Comparison of ENCODE assay signal across 2 cellular contexts in the genomic region with DNA sequence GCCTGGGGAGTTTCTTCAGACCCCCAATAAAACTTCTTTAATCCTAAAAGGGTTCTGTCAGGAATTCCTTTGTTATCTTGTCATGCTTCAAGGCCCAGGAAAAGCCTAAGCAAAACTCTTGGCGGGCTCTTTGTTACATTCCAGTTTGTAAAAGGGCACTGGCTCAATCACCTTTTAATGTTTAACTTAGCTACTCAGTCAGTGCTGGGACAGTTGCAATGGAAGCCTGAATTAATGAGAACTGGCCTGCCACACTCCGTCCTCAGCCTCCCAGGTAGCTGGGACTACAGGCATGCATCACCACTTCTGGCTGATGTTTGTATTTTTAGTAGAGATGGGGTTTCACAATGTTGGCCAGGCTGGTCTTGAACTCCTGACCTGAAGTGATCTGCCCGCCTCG.
TF ChIP-seq lines count a peak whose summit lies in the region.

No MANE protein-coding gene starts in this region.

TF ChIP-seq in A549, 52 proteins besides CTCF, POLR2A, EP300 and RAD21 (continued from another document):
- TF ChIP-seq, protein P1, sequence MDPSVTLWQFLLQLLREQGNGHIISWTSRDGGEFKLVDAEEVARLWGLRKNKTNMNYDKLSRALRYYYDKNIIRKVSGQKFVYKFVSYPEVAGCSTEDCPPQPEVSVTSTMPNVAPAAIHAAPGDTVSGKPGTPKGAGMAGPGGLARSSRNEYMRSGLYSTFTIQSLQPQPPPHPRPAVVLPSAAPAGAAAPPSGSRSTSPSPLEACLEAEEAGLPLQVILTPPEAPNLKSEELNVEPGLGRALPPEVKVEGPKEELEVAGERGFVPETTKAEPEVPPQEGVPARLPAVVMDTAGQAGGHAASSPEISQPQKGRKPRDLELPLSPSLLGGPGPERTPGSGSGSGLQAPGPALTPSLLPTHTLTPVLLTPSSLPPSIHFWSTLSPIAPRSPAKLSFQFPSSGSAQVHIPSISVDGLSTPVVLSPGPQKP (IDR thresholded peaks at IDR 0.05; ENCODE audit: low read depth, low read length) = no peak
- TF ChIP-seq, protein P2, sequence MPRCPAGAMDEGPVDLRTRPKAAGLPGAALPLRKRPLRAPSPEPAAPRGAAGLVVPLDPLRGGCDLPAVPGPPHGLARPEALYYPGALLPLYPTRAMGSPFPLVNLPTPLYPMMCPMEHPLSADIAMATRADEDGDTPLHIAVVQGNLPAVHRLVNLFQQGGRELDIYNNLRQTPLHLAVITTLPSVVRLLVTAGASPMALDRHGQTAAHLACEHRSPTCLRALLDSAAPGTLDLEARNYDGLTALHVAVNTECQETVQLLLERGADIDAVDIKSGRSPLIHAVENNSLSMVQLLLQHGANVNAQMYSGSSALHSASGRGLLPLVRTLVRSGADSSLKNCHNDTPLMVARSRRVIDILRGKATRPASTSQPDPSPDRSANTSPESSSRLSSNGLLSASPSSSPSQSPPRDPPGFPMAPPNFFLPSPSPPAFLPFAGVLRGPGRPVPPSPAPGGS (IDR thresholded peaks at IDR 0.05) = no peak
- no peak for TF ChIP-seq MAFK (IDR thresholded peaks at IDR 0.05; ENCODE audit: partially characterized antibody)
- TF ChIP-seq ZFP36 (IDR thresholded peaks at IDR 0.05; ENCODE audit: borderline replicate concordance, partially characterized antibody) = no peak
- no peak for TF ChIP-seq NFE2L2 (conservative IDR thresholded peaks at IDR 0.05; ENCODE audit: low read length)
- no peak for TF ChIP-seq PHF8 (IDR thresholded peaks at IDR 0.05; ENCODE audit: borderline replicate concordance, low read depth)
- TF ChIP-seq SREBF2 (IDR thresholded peaks at IDR 0.05) = no peak
- no peak for TF ChIP-seq RNF2 (IDR thresholded peaks at IDR 0.05; ENCODE audit: borderline replicate concordance, low read depth)
- no peak for TF ChIP-seq KDM5A (IDR thresholded peaks at IDR 0.05)
- no peak for TF ChIP-seq HEYL (CRISPR knock-in tag; IDR thresholded peaks at IDR 0.05)
- TF ChIP-seq FOSL2 (IDR thresholded peaks at IDR 0.05) = no peak
- no peak for TF ChIP-seq FOSL2 (CRISPR knock-in tag; IDR thresholded peaks at IDR 0.05)
- TF ChIP-seq CHD2 (IDR thresholded peaks at IDR 0.05; ENCODE audit: low read length, partially characterized antibody) = no peak
TF ChIP-seq in A549: peak in this region for 0.

TF ChIP-seq in GM23338, 12 proteins besides CTCF, POLR2A, EP300 and RAD21:
- TF ChIP-seq, protein P3, sequence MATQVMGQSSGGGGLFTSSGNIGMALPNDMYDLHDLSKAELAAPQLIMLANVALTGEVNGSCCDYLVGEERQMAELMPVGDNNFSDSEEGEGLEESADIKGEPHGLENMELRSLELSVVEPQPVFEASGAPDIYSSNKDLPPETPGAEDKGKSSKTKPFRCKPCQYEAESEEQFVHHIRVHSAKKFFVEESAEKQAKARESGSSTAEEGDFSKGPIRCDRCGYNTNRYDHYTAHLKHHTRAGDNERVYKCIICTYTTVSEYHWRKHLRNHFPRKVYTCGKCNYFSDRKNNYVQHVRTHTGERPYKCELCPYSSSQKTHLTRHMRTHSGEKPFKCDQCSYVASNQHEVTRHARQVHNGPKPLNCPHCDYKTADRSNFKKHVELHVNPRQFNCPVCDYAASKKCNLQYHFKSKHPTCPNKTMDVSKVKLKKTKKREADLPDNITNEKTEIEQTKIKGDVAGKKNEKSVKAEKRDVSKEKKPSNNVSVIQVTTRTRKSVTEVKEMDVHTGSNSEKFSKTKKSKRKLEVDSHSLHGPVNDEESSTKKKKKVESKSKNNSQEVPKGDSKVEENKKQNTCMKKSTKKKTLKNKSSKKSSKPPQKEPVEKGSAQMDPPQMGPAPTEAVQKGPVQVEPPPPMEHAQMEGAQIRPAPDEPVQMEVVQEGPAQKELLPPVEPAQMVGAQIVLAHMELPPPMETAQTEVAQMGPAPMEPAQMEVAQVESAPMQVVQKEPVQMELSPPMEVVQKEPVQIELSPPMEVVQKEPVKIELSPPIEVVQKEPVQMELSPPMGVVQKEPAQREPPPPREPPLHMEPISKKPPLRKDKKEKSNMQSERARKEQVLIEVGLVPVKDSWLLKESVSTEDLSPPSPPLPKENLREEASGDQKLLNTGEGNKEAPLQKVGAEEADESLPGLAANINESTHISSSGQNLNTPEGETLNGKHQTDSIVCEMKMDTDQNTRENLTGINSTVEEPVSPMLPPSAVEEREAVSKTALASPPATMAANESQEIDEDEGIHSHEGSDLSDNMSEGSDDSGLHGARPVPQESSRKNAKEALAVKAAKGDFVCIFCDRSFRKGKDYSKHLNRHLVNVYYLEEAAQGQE (IDR thresholded peaks at IDR 0.05; ENCODE audit: unreplicated experiment) = no peak
- TF ChIP-seq EZH2 (IDR thresholded peaks at IDR 0.05; ENCODE audit: low read depth, unreplicated experiment) = no peak
- TF ChIP-seq STAT1 (IDR thresholded peaks at IDR 0.05; ENCODE audit: unreplicated experiment) = no peak
- TF ChIP-seq CREB1 (CRISPR knock-in tag; IDR thresholded peaks at IDR 0.05; ENCODE audit: low read depth) = no peak
- TF ChIP-seq, protein P4, sequence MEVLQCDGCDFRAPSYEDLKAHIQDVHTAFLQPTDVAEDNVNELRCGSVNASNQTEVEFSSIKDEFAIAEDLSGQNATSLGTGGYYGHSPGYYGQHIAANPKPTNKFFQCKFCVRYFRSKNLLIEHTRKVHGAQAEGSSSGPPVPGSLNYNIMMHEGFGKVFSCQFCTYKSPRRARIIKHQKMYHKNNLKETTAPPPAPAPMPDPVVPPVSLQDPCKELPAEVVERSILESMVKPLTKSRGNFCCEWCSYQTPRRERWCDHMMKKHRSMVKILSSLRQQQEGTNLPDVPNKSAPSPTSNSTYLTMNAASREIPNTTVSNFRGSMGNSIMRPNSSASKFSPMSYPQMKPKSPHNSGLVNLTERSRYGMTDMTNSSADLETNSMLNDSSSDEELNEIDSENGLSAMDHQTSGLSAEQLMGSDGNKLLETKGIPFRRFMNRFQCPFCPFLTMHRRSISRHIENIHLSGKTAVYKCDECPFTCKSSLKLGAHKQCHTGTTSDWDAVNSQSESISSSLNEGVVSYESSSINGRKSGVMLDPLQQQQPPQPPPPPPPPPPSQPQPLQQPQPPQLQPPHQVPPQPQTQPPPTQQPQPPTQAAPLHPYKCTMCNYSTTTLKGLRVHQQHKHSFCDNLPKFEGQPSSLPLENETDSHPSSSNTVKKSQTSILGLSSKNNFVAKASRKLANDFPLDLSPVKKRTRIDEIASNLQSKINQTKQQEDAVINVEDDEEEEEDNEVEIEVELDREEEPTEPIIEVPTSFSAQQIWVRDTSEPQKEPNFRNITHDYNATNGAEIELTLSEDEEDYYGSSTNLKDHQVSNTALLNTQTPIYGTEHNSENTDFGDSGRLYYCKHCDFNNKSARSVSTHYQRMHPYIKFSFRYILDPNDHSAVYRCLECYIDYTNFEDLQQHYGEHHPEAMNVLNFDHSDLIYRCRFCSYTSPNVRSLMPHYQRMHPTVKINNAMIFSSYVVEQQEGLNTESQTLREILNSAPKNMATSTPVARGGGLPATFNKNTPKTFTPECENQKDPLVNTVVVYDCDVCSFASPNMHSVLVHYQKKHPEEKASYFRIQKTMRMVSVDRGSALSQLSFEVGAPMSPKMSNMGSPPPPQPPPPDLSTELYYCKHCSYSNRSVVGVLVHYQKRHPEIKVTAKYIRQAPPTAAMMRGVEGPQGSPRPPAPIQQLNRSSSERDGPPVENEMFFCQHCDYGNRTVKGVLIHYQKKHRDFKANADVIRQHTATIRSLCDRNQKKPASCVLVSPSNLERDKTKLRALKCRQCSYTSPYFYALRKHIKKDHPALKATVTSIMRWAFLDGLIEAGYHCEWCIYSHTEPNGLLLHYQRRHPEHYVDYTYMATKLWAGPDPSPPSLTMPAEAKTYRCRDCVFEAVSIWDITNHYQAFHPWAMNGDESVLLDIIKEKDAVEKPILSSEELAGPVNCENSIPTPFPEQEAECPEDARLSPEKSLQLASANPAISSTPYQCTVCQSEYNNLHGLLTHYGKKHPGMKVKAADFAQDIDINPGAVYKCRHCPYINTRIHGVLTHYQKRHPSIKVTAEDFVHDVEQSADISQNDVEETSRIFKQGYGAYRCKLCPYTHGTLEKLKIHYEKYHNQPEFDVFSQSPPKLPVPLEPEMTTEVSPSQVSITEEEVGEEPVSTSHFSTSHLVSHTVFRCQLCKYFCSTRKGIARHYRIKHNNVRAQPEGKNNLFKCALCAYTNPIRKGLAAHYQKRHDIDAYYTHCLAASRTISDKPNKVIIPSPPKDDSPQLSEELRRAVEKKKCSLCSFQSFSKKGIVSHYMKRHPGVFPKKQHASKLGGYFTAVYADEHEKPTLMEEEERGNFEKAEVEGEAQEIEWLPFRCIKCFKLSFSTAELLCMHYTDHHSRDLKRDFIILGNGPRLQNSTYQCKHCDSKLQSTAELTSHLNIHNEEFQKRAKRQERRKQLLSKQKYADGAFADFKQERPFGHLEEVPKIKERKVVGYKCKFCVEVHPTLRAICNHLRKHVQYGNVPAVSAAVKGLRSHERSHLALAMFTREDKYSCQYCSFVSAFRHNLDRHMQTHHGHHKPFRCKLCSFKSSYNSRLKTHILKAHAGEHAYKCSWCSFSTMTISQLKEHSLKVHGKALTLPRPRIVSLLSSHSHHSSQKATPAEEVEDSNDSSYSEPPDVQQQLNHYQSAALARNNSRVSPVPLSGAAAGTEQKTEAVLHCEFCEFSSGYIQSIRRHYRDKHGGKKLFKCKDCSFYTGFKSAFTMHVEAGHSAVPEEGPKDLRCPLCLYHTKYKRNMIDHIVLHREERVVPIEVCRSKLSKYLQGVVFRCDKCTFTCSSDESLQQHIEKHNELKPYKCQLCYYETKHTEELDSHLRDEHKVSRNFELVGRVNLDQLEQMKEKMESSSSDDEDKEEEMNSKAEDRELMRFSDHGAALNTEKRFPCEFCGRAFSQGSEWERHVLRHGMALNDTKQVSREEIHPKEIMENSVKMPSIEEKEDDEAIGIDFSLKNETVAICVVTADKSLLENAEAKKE (CRISPR knock-in tag; IDR thresholded peaks at IDR 0.05) = no peak
